In genomic region chr4:3305610-3306371, GRCh38 we compare ENCODE assay signal across 10 cellular contexts. TPM values are rescaled to one million over a fixed set of nuclear protein-coding genes. Genes with fewer than 3 reads are reported as not detected.
DNase-seq lines count a peak whose midpoint lies in the region; ATAC-seq and TF ChIP-seq lines count a peak whose summit lies in the region.
"Had no signal": no experiment of that assay in that cellular context is flagged by ENCODE, and none has a peak within 500 bp of the region (broad histone marks: within the 10 kb centered on the region; RNA-seq: fewer than 3 reads in every experiment).

No MANE protein-coding gene starts in this region.

- no peaks in the 10 kb centered on the region for H3K9me3 ChIP-seq in lower lobe of right lung
- H3K9me3 ChIP-seq: neutrophil, thoracic aorta had no signal

- TF ChIP-seq CTCF in lower lobe of right lung (IDR thresholded peaks at IDR 0.05): no peak

- no peaks in the 10 kb centered on the region for H3K27me3 ChIP-seq in lower lobe of right lung (ENCODE audit: low read depth)

- H3K36me3 ChIP-seq in lower lobe of right lung: no peaks in the 10 kb centered on the region
- H3K36me3 ChIP-seq: neutrophil, thoracic aorta had no signal

- no peak overlapping the region for H3K4me3 ChIP-seq in lower lobe of right lung

- ATAC-seq in lower lobe of right lung (no peak), HG03460 (IDR thresholded peaks at IDR 0.05; ENCODE audit: unreplicated experiment) (no peak)

- H3K4me1 ChIP-seq in lower lobe of right lung: peaks cover 40% of the 10 kb centered on the region

- DNase-seq in AG08395 (ENCODE audit: low spot score) (peak; percentile 51), H4 (ENCODE audit: low spot score) (peak; percentile 44), lower lobe of right lung (peak; percentile 32), ureter (ENCODE audit: low spot score) (no peak), NCI-H128 (lab: John Stamatoyannopoulos, UW; ENCODE audit: unreplicated experiment) (no peak), NCI-H446 treated with DMSO at 0.1 percent for 48 hours (lab: John Stamatoyannopoulos, UW) (no peak)

- intact Hi-C loops in lower lobe of right lung (cut with DNase I): no loop called here

- H3K27ac ChIP-seq in angular gyrus (ENCODE audit: low read depth, low read length): peak overlapping the region; percentile 1
- peak overlapping the region; percentile 47 for H3K27ac ChIP-seq in lower lobe of right lung
- H3K27ac ChIP-seq: neutrophil, thoracic aorta had no signal

RNA-seq across cellular contexts. Expression of gene RGS12, which starts 13.0 kb away (rescaled TPM):
- 13.6 and 16.6 TPM in 2 replicates for total RNA-seq in H4 (2014; rRNA removed; shearing (Covaris generic))
- total RNA-seq in lower lobe of right lung: 59.5 TPM
- total RNA-seq in ureter: 50.8 TPM

RNA-seq across cellular contexts. Expression of gene MSANTD1, which starts 56.8 kb away (rescaled TPM):
- 0.19 and 1.3 TPM in 2 replicates for total RNA-seq in H4 (2014; rRNA removed; shearing (Covaris generic))
- total RNA-seq in lower lobe of right lung (1.9 TPM), ureter (1.7 TPM)

Comparison
In these comparisons a context has a peak if more than half of its experiments do, and no peak if none do; other contexts are left out.
1. DNase-seq: peak in AG08395 (single experiment), H4 (single experiment) and lower lobe of right lung (single experiment); none in ureter (single experiment), NCI-H128 (single experiment) and NCI-H446 treated with DMSO at 0.1 percent for 48 hours (single experiment).